ENCODE assay signal across 22 cellular contexts in the genomic region with DNA sequence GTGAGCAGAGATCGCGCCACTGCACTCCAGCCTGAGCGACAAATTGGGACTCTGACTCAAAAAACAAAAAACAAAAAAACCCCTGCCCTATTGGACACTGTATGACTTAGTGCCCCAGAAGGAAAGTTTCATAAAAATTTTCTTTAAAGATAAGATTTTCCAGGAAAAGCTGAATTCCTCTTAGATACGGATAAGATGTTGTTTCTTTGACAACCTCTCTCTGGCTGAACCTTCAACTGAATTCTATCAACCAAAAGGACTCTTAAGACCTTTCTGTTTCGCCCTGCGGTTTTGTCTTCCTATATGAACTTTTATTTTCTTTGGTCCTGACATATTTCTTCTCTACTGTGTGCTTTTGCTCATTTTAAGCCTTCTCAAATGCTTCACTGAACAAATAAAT. TPM values are rescaled to one million over a fixed set of nuclear protein-coding genes. Genes with fewer than 3 reads are reported as not detected.
DNase-seq lines count a peak whose midpoint lies in the region; ATAC-seq and TF ChIP-seq lines count a peak whose summit lies in the region.
"Had no signal": no experiment of that assay in that cellular context is flagged by ENCODE, and none has a peak within 500 bp of the region (broad histone marks: within the 10 kb centered on the region; RNA-seq: fewer than 3 reads in every experiment).

No MANE protein-coding gene starts in this region.

- peak; percentile 68 for ATAC-seq in activated CD8-positive, alpha-beta memory T cell treated with anti-CD3 and anti-CD28 coated beads, Interleukin-2, amount 10 ng/mL, durations not matched to agents 7 days and 5 days
- no peak for ATAC-seq in T-cell (replicated peaks in 1 of 4)
- peak; percentile 10 for ATAC-seq in activated naive CD8-positive, alpha-beta T cell treated with anti-CD3 and anti-CD28 coated beads, Interleukin-2, amount 50 U/mL, for 24 hours
- peak; percentile 48 to 76 for ATAC-seq in natural killer cell treated with Interleukin-12 subunit alpha and Interleukin-12 subunit beta and Interleukin-15 and Interleukin-18, amount 100 ng/mL, for 72 hours
- ATAC-seq in upper lobe of right lung = no peak
- ATAC-seq: gastrocnemius medialis; naive thymus-derived CD8-positive, alpha-beta T cell; sciatic nerve had no signal

- no peaks in the 10 kb centered on the region for H3K27me3 ChIP-seq in upper lobe of right lung
- H3K27me3 ChIP-seq: breast epithelium, gastrocnemius medialis, testis had no signal

- no peaks in the 10 kb centered on the region for H3K36me3 ChIP-seq in upper lobe of right lung
- H3K36me3 ChIP-seq: breast epithelium, gastrocnemius medialis had no signal

- H3K4me3 Mint-ChIP-seq in activated CD8-positive, alpha-beta memory T cell treated with anti-CD3 and anti-CD28 coated beads, Interleukin-2, amount 10 ng/mL, durations not matched to agents 7 days and 5 days = peak overlapping the region; percentile 40
- peak overlapping the region in 2 of 3 donors; percentile 6 to 23 for H3K4me3 Mint-ChIP-seq in T-cell
- H3K4me3 Mint-ChIP-seq in activated naive CD8-positive, alpha-beta T cell treated with anti-CD3 and anti-CD28 coated beads, Interleukin-2, amount 50 U/mL, for 24 hours = no peak overlapping the region
- H3K4me3 Mint-ChIP-seq in natural killer cell treated with Interleukin-12 subunit alpha and Interleukin-12 subunit beta and Interleukin-15 and Interleukin-18, amount 100 ng/mL, for 72 hours = peak overlapping the region; percentile 42
- H3K4me3 Mint-ChIP-seq: activated CD4-positive, alpha-beta T cell treated with anti-CD3 and anti-CD28 coated beads, Interleukin-2, amount 10 ng/mL, durations not matched to agents 24 days and 14 days; dendritic cell treated with granulocyte-macrophage colony-stimulating factor and Interleukin-4, amounts not matched to agents 40 ng/mL and 50 ng/mL, for 4 days had no signal

- POLR2A ChIA-PET in T-cell (lab: Charles Lee) = no interaction called here

- intact Hi-C loops in upper lobe of right lung (cut with DNase I) = no loop called here

- H3K36me3 Mint-ChIP-seq in activated CD8-positive, alpha-beta memory T cell treated with anti-CD3 and anti-CD28 coated beads, Interleukin-2, amount 10 ng/mL, durations not matched to agents 7 days and 5 days = peaks cover 33% of the 10 kb centered on the region
- peaks cover 8% of the 10 kb centered on the region for H3K36me3 Mint-ChIP-seq in T-cell
- H3K36me3 Mint-ChIP-seq in activated naive CD8-positive, alpha-beta T cell treated with anti-CD3 and anti-CD28 coated beads, Interleukin-2, amount 50 U/mL, for 24 hours (ENCODE audit: low read depth) = peaks cover 3% of the 10 kb centered on the region
- no peaks in the 10 kb centered on the region for H3K36me3 Mint-ChIP-seq in natural killer cell treated with Interleukin-12 subunit alpha and Interleukin-12 subunit beta and Interleukin-15 and Interleukin-18, amount 100 ng/mL, for 72 hours

- H3K27ac ChIP-seq in upper lobe of right lung = no peak overlapping the region
- H3K27ac ChIP-seq: breast epithelium, epithelial cell of prostate, gastrocnemius medialis, testis had no signal

- peak overlapping the region; percentile 73 for H3K27ac Mint-ChIP-seq in activated CD8-positive, alpha-beta memory T cell treated with anti-CD3 and anti-CD28 coated beads, Interleukin-2, amount 10 ng/mL, durations not matched to agents 7 days and 5 days
- H3K27ac Mint-ChIP-seq in T-cell = peak overlapping the region in 1 of 2 donors; percentile 84
- peak overlapping the region; percentile 3 for H3K27ac Mint-ChIP-seq in activated naive CD8-positive, alpha-beta T cell treated with anti-CD3 and anti-CD28 coated beads, Interleukin-2, amount 50 U/mL, for 24 hours
- peak overlapping the region; percentile 19 to 51 for H3K27ac Mint-ChIP-seq in natural killer cell treated with Interleukin-12 subunit alpha and Interleukin-12 subunit beta and Interleukin-15 and Interleukin-18, amount 100 ng/mL, for 72 hours
- H3K27ac Mint-ChIP-seq: activated CD4-positive, alpha-beta T cell treated with anti-CD3 and anti-CD28 coated beads, Interleukin-2, amount 10 ng/mL, durations not matched to agents 24 days and 14 days; dendritic cell treated with granulocyte-macrophage colony-stimulating factor and Interleukin-4, amounts not matched to agents 40 ng/mL and 50 ng/mL, for 4 days had no signal

- no peaks in the 10 kb centered on the region for H3K4me1 ChIP-seq in upper lobe of right lung
- H3K4me1 ChIP-seq: breast epithelium had no signal

- peaks cover 20% of the 10 kb centered on the region for H3K4me1 Mint-ChIP-seq in activated CD8-positive, alpha-beta memory T cell treated with anti-CD3 and anti-CD28 coated beads, Interleukin-2, amount 10 ng/mL, durations not matched to agents 7 days and 5 days
- H3K4me1 Mint-ChIP-seq in T-cell = peaks cover 0 to 8% (median 8%) of the 10 kb centered on the region in 3 donors
- peaks cover 5% of the 10 kb centered on the region for H3K4me1 Mint-ChIP-seq in activated naive CD8-positive, alpha-beta T cell treated with anti-CD3 and anti-CD28 coated beads, Interleukin-2, amount 50 U/mL, for 24 hours
- H3K4me1 Mint-ChIP-seq in natural killer cell treated with Interleukin-12 subunit alpha and Interleukin-12 subunit beta and Interleukin-15 and Interleukin-18, amount 100 ng/mL, for 72 hours (ENCODE audit: low read depth in 2 of 2) = peaks cover 10 to 11% of the 10 kb centered on the region in 2 donors
- H3K4me1 Mint-ChIP-seq: activated CD4-positive, alpha-beta T cell treated with anti-CD3 and anti-CD28 coated beads, Interleukin-2, amount 10 ng/mL, durations not matched to agents 24 days and 14 days had no signal

- no peak overlapping the region for H3K4me3 ChIP-seq in upper lobe of right lung
- H3K4me3 ChIP-seq: breast epithelium, gastrocnemius medialis, testis had no signal

- no peaks in the 10 kb centered on the region for H3K27me3 Mint-ChIP-seq in activated CD8-positive, alpha-beta memory T cell treated with anti-CD3 and anti-CD28 coated beads, Interleukin-2, amount 10 ng/mL, durations not matched to agents 7 days and 5 days
- no peaks in the 10 kb centered on the region for H3K27me3 Mint-ChIP-seq in T-cell
- H3K27me3 Mint-ChIP-seq in activated naive CD8-positive, alpha-beta T cell treated with anti-CD3 and anti-CD28 coated beads, Interleukin-2, amount 50 U/mL, for 24 hours = no peaks in the 10 kb centered on the region
- no peaks in the 10 kb centered on the region for H3K27me3 Mint-ChIP-seq in natural killer cell treated with Interleukin-12 subunit alpha and Interleukin-12 subunit beta and Interleukin-15 and Interleukin-18, amount 100 ng/mL, for 72 hours
- H3K27me3 Mint-ChIP-seq: activated CD4-positive, alpha-beta T cell treated with anti-CD3 and anti-CD28 coated beads, Interleukin-2, amount 10 ng/mL, durations not matched to agents 24 days and 14 days; dendritic cell treated with granulocyte-macrophage colony-stimulating factor and Interleukin-4, amounts not matched to agents 40 ng/mL and 50 ng/mL, for 4 days; naive thymus-derived CD8-positive, alpha-beta T cell had no signal

- no peak for TF ChIP-seq CTCF in upper lobe of right lung (IDR thresholded peaks at IDR 0.05)

- DNase-seq in activated CD8-positive, alpha-beta memory T cell treated with anti-CD3 and anti-CD28 coated beads, Interleukin-2, amount 10 ng/mL, durations not matched to agents 7 days and 5 days = no peak
- DNase-seq in activated CD8-positive, alpha-beta memory T cell treated with anti-CD3 and anti-CD28 coated beads, Interleukin-2, amount 50 U/mL, for 48 hours = no peak
- DNase-seq in T-cell = no peak
- DNase-seq in activated naive CD8-positive, alpha-beta T cell treated with anti-CD3 and anti-CD28 coated beads, Interleukin-2, amount 50 U/mL, for 24 hours = no peak
- no peak for DNase-seq in natural killer cell treated with Interleukin-12 subunit alpha and Interleukin-12 subunit beta and Interleukin-15 and Interleukin-18, amount 100 ng/mL, for 72 hours (ENCODE audit: low spot score)
- no peak for DNase-seq in upper lobe of right lung
- no peak for DNase-seq in SHP77 (lab: John Stamatoyannopoulos, UW)
- DNase-seq in cerebellar nuclear complex (lab: John Stamatoyannopoulos, UW) = no peak
- DNase-seq: activated CD4-positive, alpha-beta T cell treated with anti-CD3 and anti-CD28 coated beads, Interleukin-2, amount 10 ng/mL, durations not matched to agents 24 days and 14 days; activated T-cell treated with anti-CD3 and anti-CD28 coated beads, Interleukin-2, amount 50 U/mL, for 1 hour; gastrocnemius medialis; GOT3; KG1; kidney glomerular epithelial cell; naive thymus-derived CD8-positive, alpha-beta T cell; NCI-H187 treated with DMSO at 0.1 percent for 48 hours; NCI-H748 treated with DMSO at 0.1 percent for 48 hours; testis had no signal

- CTCF ChIA-PET in activated CD8-positive, alpha-beta memory T cell treated with anti-CD3 and anti-CD28 coated beads, Interleukin-2, amount 10 ng/mL, durations not matched to agents 7 days and 5 days (lab: Charles Lee) = interaction anchor here (1.0 to 1.5 kb wide), 2 partner anchors 15 to 18 kb away, joined by 3 to 4 read pairs; no protein-coding TSS in a partner anchor
- CTCF ChIA-PET in T-cell (lab: Charles Lee) = no interaction called here

- H3K9me3 ChIP-seq in upper lobe of right lung = no peaks in the 10 kb centered on the region
- H3K9me3 ChIP-seq: breast epithelium, gastrocnemius medialis, testis had no signal

- no peaks in the 10 kb centered on the region for H3K9me3 Mint-ChIP-seq in activated CD8-positive, alpha-beta memory T cell treated with anti-CD3 and anti-CD28 coated beads, Interleukin-2, amount 10 ng/mL, durations not matched to agents 7 days and 5 days (ENCODE audit: low read depth)
- H3K9me3 Mint-ChIP-seq in T-cell = no peaks in the 10 kb centered on the region
- no peaks in the 10 kb centered on the region for H3K9me3 Mint-ChIP-seq in activated naive CD8-positive, alpha-beta T cell treated with anti-CD3 and anti-CD28 coated beads, Interleukin-2, amount 50 U/mL, for 24 hours
- no peaks in the 10 kb centered on the region for H3K9me3 Mint-ChIP-seq in natural killer cell treated with Interleukin-12 subunit alpha and Interleukin-12 subunit beta and Interleukin-15 and Interleukin-18, amount 100 ng/mL, for 72 hours
- H3K9me3 Mint-ChIP-seq: activated CD4-positive, alpha-beta T cell treated with anti-CD3 and anti-CD28 coated beads, Interleukin-2, amount 10 ng/mL, durations not matched to agents 24 days and 14 days; dendritic cell treated with granulocyte-macrophage colony-stimulating factor and Interleukin-4, amounts not matched to agents 40 ng/mL and 50 ng/mL, for 4 days had no signal

RNA-seq across cellular contexts. Expression of a gene that starts 35.8 kb away (rescaled TPM):
- total RNA-seq in activated CD8-positive, alpha-beta memory T cell treated with anti-CD3 and anti-CD28 coated beads, Interleukin-2, amount 10 ng/mL, durations not matched to agents 7 days and 5 days = 10 to 100 TPM; 20.5 to 21.5 TPM
- total RNA-seq in T-cell = 1 to 10 TPM; 2.9 to 9.2 (median 7.5) TPM
- 10 to 100 TPM; 11.3 to 26.8 TPM for total RNA-seq in natural killer cell treated with Interleukin-12 subunit alpha and Interleukin-12 subunit beta and Interleukin-15 and Interleukin-18, amount 100 ng/mL, for 72 hours
- 20.1 TPM for total RNA-seq in upper lobe of right lung

Comparison
In these comparisons a context has a peak if more than half of its experiments do, and no peak if none do; other contexts are left out.
1. ATAC-seq: peak in activated CD8-positive, alpha-beta memory T cell treated with anti-CD3 and anti-CD28 coated beads, Interleukin-2, amount 10 ng/mL, durations not matched to agents 7 days and 5 days (single experiment), activated naive CD8-positive, alpha-beta T cell treated with anti-CD3 and anti-CD28 coated beads, Interleukin-2, amount 50 U/mL, for 24 hours (single experiment) and natural killer cell treated with Interleukin-12 subunit alpha and Interleukin-12 subunit beta and Interleukin-15 and Interleukin-18, amount 100 ng/mL, for 72 hours (2 of 2); none in T-cell (0 of 4) and upper lobe of right lung (single experiment).